13 cellular contexts compared by ENCODE assay signal in genomic region chr1:241413386-241413785, GRCh38. TPM values are rescaled to one million over a fixed set of nuclear protein-coding genes. Genes with fewer than 3 reads are reported as not detected.
DNase-seq lines count a peak whose midpoint lies in the region; ATAC-seq and TF ChIP-seq lines count a peak whose summit lies in the region.
"Had no signal": no experiment of that assay in that cellular context is flagged by ENCODE, and none has a peak within 500 bp of the region (broad histone marks: within the 10 kb centered on the region; RNA-seq: fewer than 3 reads in every experiment).

No MANE protein-coding gene starts in this region.

- peak; percentile 76 for ATAC-seq in HG02610 (IDR thresholded peaks at IDR 0.05; ENCODE audit: unreplicated experiment)

- DNase-seq in GM12865 (ENCODE audit: low read depth) = peak; percentile 9
- DNase-seq in RPMI7951 (ENCODE audit: low read depth) = peak; percentile 93
- peak; percentile 13 to 82 for DNase-seq in lung microvascular endothelial cell (ENCODE audit: low read depth in 2 of 2)
- no peak for DNase-seq in UCSD-AML1 (lab: John Stamatoyannopoulos, UW; ENCODE audit: unreplicated experiment)
- DNase-seq in NCI-H510A (lab: John Stamatoyannopoulos, UW) = no peak
- no peak for DNase-seq in GOT3 (lab: John Stamatoyannopoulos, UW)
- DNase-seq in NCI-H2196 treated with DMSO at 0.1 percent for 48 hours (lab: John Stamatoyannopoulos, UW; ENCODE audit: unreplicated experiment) = no peak
- DNase-seq: GF-D8, RPMI8226 had no signal

- no peak for TF ChIP-seq CTCF in GM12865 (IDR thresholded peaks at IDR 0.05; ENCODE audit: insufficient read depth, low read depth, low read length, missing control alignments)

- no peak overlapping the region for H3K4me3 ChIP-seq in GM12865 (ENCODE audit: low read depth, low read length)
- H3K4me3 ChIP-seq: cardiac muscle cell, prostate gland had no signal

RNA-seq across cellular contexts. Expression of gene RGS7, which starts 56.4 kb away (rescaled TPM):
- total RNA-seq in RPMI7951 (2014; rRNA removed; shearing (Covaris generic)) = not detected in 2 replicates
- under 0.01 and 0.22 TPM in 2 replicates for total RNA-seq in lung microvascular endothelial cell
- total RNA-seq: activated CD8-positive, alpha-beta memory T cell treated with anti-CD3 and anti-CD28 coated beads for 36 hours; cardiac muscle cell had no signal

Comparison
In these comparisons a context has a peak if more than half of its experiments do, and no peak if none do; other contexts are left out.
1. DNase-seq: peak in GM12865 (single experiment), RPMI7951 (single experiment) and lung microvascular endothelial cell (2 of 2); none in UCSD-AML1 (single experiment), NCI-H510A (single experiment), GOT3 (single experiment) and NCI-H2196 treated with DMSO at 0.1 percent for 48 hours (single experiment).